In the genomic region with DNA sequence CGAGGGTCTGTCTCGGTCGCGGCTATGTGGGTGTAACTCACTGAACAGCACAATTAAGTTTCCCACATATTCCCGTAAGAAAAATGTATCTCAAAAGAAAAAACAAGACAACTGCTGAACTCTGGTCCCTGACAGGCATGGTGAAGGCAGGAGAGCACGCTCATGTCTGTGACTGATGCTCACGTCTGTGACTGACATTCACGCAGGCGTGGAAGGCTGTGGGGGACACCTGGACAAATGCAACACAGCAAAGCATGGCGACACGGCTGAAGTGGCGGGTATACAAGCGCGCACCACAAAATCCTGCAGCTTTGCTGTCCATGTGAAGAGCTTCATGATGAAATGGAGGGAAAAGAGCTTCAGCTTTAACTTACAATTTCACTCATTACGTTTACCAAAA, we compare ENCODE assay signal across 10 cellular contexts. TPM values are rescaled to one million over a fixed set of nuclear protein-coding genes. Genes with fewer than 3 reads are reported as not detected.
DNase-seq lines count a peak whose midpoint lies in the region; ATAC-seq and TF ChIP-seq lines count a peak whose summit lies in the region.
"Had no signal": no experiment of that assay in that cellular context is flagged by ENCODE, and none has a peak within 500 bp of the region (broad histone marks: within the 10 kb centered on the region; RNA-seq: fewer than 3 reads in every experiment).

No MANE protein-coding gene starts in this region.

- H3K27ac ChIP-seq in mammary epithelial cell (ENCODE audit: insufficient read depth, low read depth, low read length), result no peak overlapping the region
- no peak overlapping the region for H3K27ac ChIP-seq in mesenchymal stem cell (ENCODE audit: low read length, poor library complexity, severe bottlenecking)

- H3K4me1 Mint-ChIP-seq in MCF 10A (ENCODE audit: insufficient read depth, unreplicated experiment) (peaks cover 48% of the 10 kb centered on the region), type B pancreatic cell (ENCODE audit: unreplicated experiment) (peaks cover 50% of the 10 kb centered on the region)
- H3K4me1 Mint-ChIP-seq in activated T-helper 2 cell treated with anti-CD3 and anti-CD28 coated beads, Interferon-gamma antibody, Interleukin-2, Interleukin-4, amounts not matched to agents 10 μg/mL and 5 μg/mL and 100 μg/mL, durations not matched to agents 14 hours and 24 hours and 36 hours (ENCODE audit: low read depth), result peaks cover 66% of the 10 kb centered on the region

- CTCF ChIA-PET in MCF 10A (lab: Yijun Ruan, JAX) (interaction anchor here (0.6 to 1.6 kb wide), 2 partner anchors 10 to 66 kb away, joined by 3 to 5 read pairs; no protein-coding TSS in a partner anchor), mammary epithelial cell (lab: Charles Lee; ENCODE audit: low non-redundant PET) (no interaction called here)

- H4K8ac ChIP-seq in mesenchymal stem cell (ENCODE audit: low read length), result peak overlapping the region; percentile 86

- H3K27ac Mint-ChIP-seq in MCF 10A (ENCODE audit: low read depth, unreplicated experiment) (peak overlapping the region; percentile 89), type B pancreatic cell (peak overlapping the region; percentile 62)
- peak overlapping the region; percentile 44 for H3K27ac Mint-ChIP-seq in activated T-helper 2 cell treated with anti-CD3 and anti-CD28 coated beads, Interferon-gamma antibody, Interleukin-2, Interleukin-4, amounts not matched to agents 10 μg/mL and 5 μg/mL and 100 μg/mL, durations not matched to agents 14 hours and 24 hours and 36 hours

- no peak for DNase-seq in MCF 10A (ENCODE audit: unreplicated experiment)
- DNase-seq in mammary epithelial cell, result no peak
- DNase-seq in activated T-helper 2 cell treated with anti-CD3 and anti-CD28 coated beads, Interferon-gamma antibody, Interleukin-2, Interleukin-4, amounts not matched to agents 10 μg/mL and 5 μg/mL and 100 μg/mL, durations not matched to agents 14 hours and 24 hours and 36 hours (ENCODE audit: low spot score), result no peak
- DNase-seq in mesenchymal stem cell, result no peak
- DNase-seq in type B pancreatic cell (ENCODE audit: extremely low spot score, unreplicated experiment), result no peak
- DNase-seq in NCI-H526 treated with DMSO at 0.1 percent for 48 hours (lab: John Stamatoyannopoulos, UW), result no peak
- DNase-seq: KG1, PC-3 had no signal

- no peak overlapping the region for H3K4ac ChIP-seq in mesenchymal stem cell (ENCODE audit: low read depth in 1 of 2, low read length in 2 of 2)

- no peak overlapping the region for H2BK5ac ChIP-seq in mesenchymal stem cell (ENCODE audit: low read depth, low read length, poor library complexity, severe bottlenecking)

- BruUV-seq in MCF 10A (replicated peaks; lab: Mats Ljungman, UMichigan) (no TSS peak), mammary epithelial cell (replicated peaks; lab: Mats Ljungman, UMichigan) (no TSS peak)

- no peak overlapping the region for H2BK120ac ChIP-seq in mesenchymal stem cell (ENCODE audit: low read depth, low read length)

- no peaks in the 10 kb centered on the region for H3K9me3 ChIP-seq in mammary epithelial cell (replicated peaks; ENCODE audit: insufficient read depth, low read length)
- no peaks in the 10 kb centered on the region for H3K9me3 ChIP-seq in mesenchymal stem cell (ENCODE audit: control insufficient read depth, low read length)

- in situ Hi-C loops in mammary epithelial cell (cut with MboI; ENCODE audit: low sequenced_read_pairs in 2 of 2), result no loop called here

- peak overlapping the region in 1 of 2 experiments; percentile 0 for H3K14ac ChIP-seq in mesenchymal stem cell (ENCODE audit: low read length in 2 of 2)

- H2BK15ac ChIP-seq in mesenchymal stem cell (ENCODE audit: low read depth, poor library complexity, severe bottlenecking), result no peak overlapping the region

- peaks cover 100% of the 10 kb centered on the region for H3K79me2 ChIP-seq in mammary epithelial cell (ENCODE audit: insufficient read depth, low read length)

- no peak overlapping the region for H3K4me2 ChIP-seq in mammary epithelial cell (ENCODE audit: insufficient read depth, low read depth, low read length)
- no peak overlapping the region for H3K4me2 ChIP-seq in mesenchymal stem cell (ENCODE audit: low read length, poor library complexity, severe bottlenecking)

- no peak overlapping the region for H4K91ac ChIP-seq in mesenchymal stem cell (ENCODE audit: low read length)

- dilution Hi-C loops in mammary epithelial cell (cut with HindIII; ENCODE audit: low sequenced_read_pairs), result no loop called here

- POLR2A ChIA-PET in MCF 10A (lab: Yijun Ruan, JAX), result interaction anchor here (0.6 to 1.0 kb wide), 2 partner anchors 10 to 43 kb away, joined by 3 to 4 read pairs; no protein-coding TSS in a partner anchor

- H4K20me1 ChIP-seq in mammary epithelial cell (ENCODE audit: insufficient read depth, low read length), result peaks cover 7% of the 10 kb centered on the region

- H3K18ac ChIP-seq in mesenchymal stem cell (ENCODE audit: low read depth in 1 of 2, low read length in 2 of 2), result peak overlapping the region; percentile 5 to 81

- H3K27me3 Mint-ChIP-seq in MCF 10A (ENCODE audit: insufficient read depth, unreplicated experiment) (no peaks in the 10 kb centered on the region), type B pancreatic cell (no peaks in the 10 kb centered on the region)
- H3K27me3 Mint-ChIP-seq in activated T-helper 2 cell treated with anti-CD3 and anti-CD28 coated beads, Interferon-gamma antibody, Interleukin-2, Interleukin-4, amounts not matched to agents 10 μg/mL and 5 μg/mL and 100 μg/mL, durations not matched to agents 14 hours and 24 hours and 36 hours (ENCODE audit: low read depth), result no peaks in the 10 kb centered on the region

- no peaks in the 10 kb centered on the region for H3K9me3 Mint-ChIP-seq in MCF 10A (ENCODE audit: unreplicated experiment)
- H3K9me3 Mint-ChIP-seq in activated T-helper 2 cell treated with anti-CD3 and anti-CD28 coated beads, Interferon-gamma antibody, Interleukin-2, Interleukin-4, amounts not matched to agents 10 μg/mL and 5 μg/mL and 100 μg/mL, durations not matched to agents 14 hours and 24 hours and 36 hours, result no peaks in the 10 kb centered on the region
- H3K9me3 Mint-ChIP-seq in type B pancreatic cell, result no peaks in the 10 kb centered on the region

- H3K23ac ChIP-seq in mesenchymal stem cell (ENCODE audit: low read length in 2 of 2), result no peak overlapping the region

- H3K9ac ChIP-seq in mammary epithelial cell (ENCODE audit: insufficient read depth, low read length), result no peak overlapping the region
- H3K9ac ChIP-seq in mesenchymal stem cell (ENCODE audit: low read length), result no peak overlapping the region

- WGBS in mammary epithelial cell (ENCODE audit: low coverage, missing lambda C conversion rate), result 89% methylated on average over 10 of the region's 15 CpGs
- WGBS in mesenchymal stem cell, result 88% methylated on average over 15 of the region's 15 CpGs

- H3K79me1 ChIP-seq in mesenchymal stem cell (replicated peaks; ENCODE audit: low read length, poor library complexity, severe bottlenecking), result peaks cover 4% of the 10 kb centered on the region

- ATAC-seq in HG03469 (IDR thresholded peaks at IDR 0.05; ENCODE audit: unreplicated experiment) (no peak), GM19455 (IDR thresholded peaks at IDR 0.05; ENCODE audit: unreplicated experiment) (no peak)
- ATAC-seq: PC-3 had no signal

- H3K4me3 Mint-ChIP-seq in MCF 10A (ENCODE audit: unreplicated experiment) (no peak overlapping the region), type B pancreatic cell (peak overlapping the region; percentile 24)
- H3K4me3 Mint-ChIP-seq in activated T-helper 2 cell treated with anti-CD3 and anti-CD28 coated beads, Interferon-gamma antibody, Interleukin-2, Interleukin-4, amounts not matched to agents 10 μg/mL and 5 μg/mL and 100 μg/mL, durations not matched to agents 14 hours and 24 hours and 36 hours (ENCODE audit: low read depth), result no peak overlapping the region

- peaks cover 57% of the 10 kb centered on the region for H3K36me3 Mint-ChIP-seq in MCF 10A (ENCODE audit: insufficient read depth, unreplicated experiment)
- peaks cover 38% of the 10 kb centered on the region for H3K36me3 Mint-ChIP-seq in activated T-helper 2 cell treated with anti-CD3 and anti-CD28 coated beads, Interferon-gamma antibody, Interleukin-2, Interleukin-4, amounts not matched to agents 10 μg/mL and 5 μg/mL and 100 μg/mL, durations not matched to agents 14 hours and 24 hours and 36 hours (ENCODE audit: low read depth)
- peaks cover 8% of the 10 kb centered on the region for H3K36me3 Mint-ChIP-seq in type B pancreatic cell

- H3K36me3 ChIP-seq in mammary epithelial cell (ENCODE audit: insufficient read depth, low read length), result peaks cover 3% of the 10 kb centered on the region
- peaks cover 32% of the 10 kb centered on the region in 2 experiments for H3K36me3 ChIP-seq in mesenchymal stem cell (ENCODE audit: control insufficient read depth in 1 of 2, insufficient read depth in 2 of 2, low read depth in 1 of 2, low read length in 2 of 2)

- H3K4me1 ChIP-seq in mammary epithelial cell (ENCODE audit: insufficient read depth, low read length) (peaks cover 61% of the 10 kb centered on the region), mesenchymal stem cell (ENCODE audit: control insufficient read depth, insufficient read depth, low read depth, low read length) (peaks cover 52% of the 10 kb centered on the region)

- TF ChIP-seq CTCF in MCF 10A (IDR thresholded peaks at IDR 0.05; ENCODE audit: unreplicated experiment), result no peak
- TF ChIP-seq CTCF in mammary epithelial cell (conservative IDR thresholded peaks at IDR 0.05 in 1 of 2, IDR thresholded peaks at IDR 0.05 in 1 of 2; ENCODE audit: extremely low read depth in 1 of 2, insufficient read depth in 1 of 2, low read depth in 1 of 2, low read length in 2 of 2), result no peak
- no peak for TF ChIP-seq CTCF in type B pancreatic cell (conservative IDR thresholded peaks at IDR 0.05)

- peak overlapping the region; percentile 2 for H2AK5ac ChIP-seq in mesenchymal stem cell (ENCODE audit: low read length, severe bottlenecking)

- intact Hi-C loops in MCF 10A (cut with micrococcal nuclease) (no loop called here), mammary epithelial cell (cut with micrococcal nuclease) (no loop called here)
- intact Hi-C loops in activated T-helper 2 cell treated with anti-CD3 and anti-CD28 coated beads, Interferon-gamma antibody, Interleukin-2, Interleukin-4, amounts not matched to agents 10 μg/mL and 5 μg/mL and 100 μg/mL, durations not matched to agents 14 hours and 24 hours and 36 hours (cut with micrococcal nuclease), result no loop called here

- peak overlapping the region in 1 of 2 experiments; percentile 82 for H2BK12ac ChIP-seq in mesenchymal stem cell (ENCODE audit: low read length in 2 of 2)

- H2AFZ ChIP-seq in mammary epithelial cell (ENCODE audit: low read depth, low read length) (no peak overlapping the region), mesenchymal stem cell (ENCODE audit: low read depth, low read length) (no peak overlapping the region)

- H3K27me3 ChIP-seq in mammary epithelial cell (ENCODE audit: insufficient read depth, low read length) (no peaks in the 10 kb centered on the region), mesenchymal stem cell (ENCODE audit: control insufficient read depth in 1 of 2, insufficient read depth in 1 of 2, low read length in 2 of 2) (no peaks in the 10 kb centered on the region)

- H3K4me3 ChIP-seq in mammary epithelial cell (replicated peaks in 1 of 3; ENCODE audit: insufficient read depth in 1 of 3, low read depth in 2 of 3, low read length in 3 of 3) (no peak overlapping the region), mesenchymal stem cell (ENCODE audit: insufficient read depth in 1 of 2, low read depth in 1 of 2, low read length in 2 of 2) (no peak overlapping the region)

RNA-seq across cellular contexts. Expression of a gene that starts 6.0 kb away (rescaled TPM):
- total RNA-seq in MCF 10A (2022), result 326 and 338 TPM in 2 replicates
- 100 to 1,000 TPM; 131 to 269 TPM for total RNA-seq in mammary epithelial cell
- polyA plus RNA-seq in mammary epithelial cell, result 146 TPM
- polyA minus RNA-seq in mammary epithelial cell, result 174 TPM
- total RNA-seq in activated T-helper 2 cell treated with anti-CD3 and anti-CD28 coated beads, Interferon-gamma antibody, Interleukin-2, Interleukin-4, amounts not matched to agents 10 μg/mL and 5 μg/mL and 100 μg/mL, durations not matched to agents 14 hours and 24 hours and 36 hours, result 48.1 and 48.3 TPM in 2 replicates
- 262 TPM for polyA plus RNA-seq in mesenchymal stem cell (2013, experiment 1 of 2)
- 266 TPM for polyA plus RNA-seq in mesenchymal stem cell (2013, experiment 2 of 2)
- 168 and 195 TPM in 2 replicates for total RNA-seq in type B pancreatic cell (ENCODE audit: low replicate concordance)

RNA-seq across cellular contexts. Expression of a gene that starts 49.6 kb away (rescaled TPM):
- total RNA-seq in MCF 10A (2022) (59.5 and 62.3 TPM in 2 replicates), mammary epithelial cell (10 to 100 TPM; 58.1 to 58.8 TPM), type B pancreatic cell (ENCODE audit: low replicate concordance) (61.0 and 81.2 TPM in 2 replicates)
- 89.6 TPM for polyA plus RNA-seq in mammary epithelial cell
- polyA minus RNA-seq in mammary epithelial cell, result 52.9 TPM
- 86.1 and 87.0 TPM in 2 replicates for total RNA-seq in activated T-helper 2 cell treated with anti-CD3 and anti-CD28 coated beads, Interferon-gamma antibody, Interleukin-2, Interleukin-4, amounts not matched to agents 10 μg/mL and 5 μg/mL and 100 μg/mL, durations not matched to agents 14 hours and 24 hours and 36 hours
- 110 TPM for polyA plus RNA-seq in mesenchymal stem cell (2013, experiment 1 of 2)
- polyA plus RNA-seq in mesenchymal stem cell (2013, experiment 2 of 2), result 108 TPM

RNA-seq across cellular contexts. Expression of a gene that starts 53.2 kb away (rescaled TPM):
- total RNA-seq in MCF 10A (2022), result 24.8 and 29.3 TPM in 2 replicates
- total RNA-seq in mammary epithelial cell, result 1 to 10 TPM in 1 of 2 donors, not detected in 1; 2.7 TPM
- 1.8 TPM for polyA plus RNA-seq in mammary epithelial cell
- not detected for polyA minus RNA-seq in mammary epithelial cell
- total RNA-seq in activated T-helper 2 cell treated with anti-CD3 and anti-CD28 coated beads, Interferon-gamma antibody, Interleukin-2, Interleukin-4, amounts not matched to agents 10 μg/mL and 5 μg/mL and 100 μg/mL, durations not matched to agents 14 hours and 24 hours and 36 hours, result 210 and 212 TPM in 2 replicates
- polyA plus RNA-seq in mesenchymal stem cell (2013, experiment 1 of 2), result 0.40 TPM
- 0.14 TPM for polyA plus RNA-seq in mesenchymal stem cell (2013, experiment 2 of 2)
- total RNA-seq in type B pancreatic cell (ENCODE audit: low replicate concordance), result 0.36 and 0.80 TPM in 2 replicates
